Comparison of ENCODE assay signal across 1 cellular context in genomic region chr7:74082770-74083116, GRCh38.
TF ChIP-seq lines count a peak whose summit lies in the region.

No MANE protein-coding gene starts in this region.

TF ChIP-seq in H1, 55 proteins besides CTCF, POLR2A, EP300 and RAD21 (continued from another document):
- TF ChIP-seq RBBP5 (IDR thresholded peaks at IDR 0.05; ENCODE audit: borderline replicate concordance, low read depth, low read length) = no peak
- TF ChIP-seq MAFK (IDR thresholded peaks at IDR 0.05; ENCODE audit: low read depth, low read length) = no peak
- no peak for TF ChIP-seq SP1 (IDR thresholded peaks at IDR 0.05; ENCODE audit: low read depth, low read length)
- TF ChIP-seq TBP (IDR thresholded peaks at IDR 0.05; ENCODE audit: low read depth, low read length) = no peak
- TF ChIP-seq POLR2AphosphoS5 (IDR thresholded peaks at IDR 0.05; ENCODE audit: low read depth, low read length) = no peak
- TF ChIP-seq CHD7 (IDR thresholded peaks at IDR 0.05; ENCODE audit: insufficient replicate concordance, low read length) = no peak
- no peak for TF ChIP-seq JUN (IDR thresholded peaks at IDR 0.05; ENCODE audit: low read depth, low read length)
- no peak for TF ChIP-seq CHD1 (IDR thresholded peaks at IDR 0.05; ENCODE audit: low read depth, low read length)
- TF ChIP-seq GABPA (IDR thresholded peaks at IDR 0.05; ENCODE audit: borderline replicate concordance, insufficient read depth, low read length) = no peak
- no peak for TF ChIP-seq RXRA (IDR thresholded peaks at IDR 0.05; ENCODE audit: insufficient read depth, low read depth, low read length)
- TF ChIP-seq SRF (IDR thresholded peaks at IDR 0.05; ENCODE audit: low read depth, low read length) = no peak
- no peak for TF ChIP-seq TCF12 (IDR thresholded peaks at IDR 0.05; ENCODE audit: low read depth, low read length)
- TF ChIP-seq NRF1 (IDR thresholded peaks at IDR 0.05; ENCODE audit: low read depth, low read length) = no peak
- TF ChIP-seq ASH2L (IDR thresholded peaks at IDR 0.05; ENCODE audit: low read length) = no peak
- TF ChIP-seq CREB1 (IDR thresholded peaks at IDR 0.05) = no peak
- TF ChIP-seq EGR1 (IDR thresholded peaks at IDR 0.05; ENCODE audit: borderline replicate concordance, low read depth, low read length) = no peak
